ENCODE assay signal across 26 cellular contexts in genomic region chr4:11609751-11610150, GRCh38.
"Had no signal": no experiment of that assay in that cellular context is flagged by ENCODE, and none has a peak within 500 bp of the region (broad histone marks: within the 10 kb centered on the region; RNA-seq: fewer than 3 reads in every experiment).

No MANE protein-coding gene starts in this region.

- ATAC-seq: naive thymus-derived CD8-positive, alpha-beta T cell; natural killer cell treated with Interleukin-12 subunit alpha and Interleukin-12 subunit beta and Interleukin-15 and Interleukin-18, amount 100 ng/mL, for 72 hours; pancreas; right cardiac atrium; right lobe of liver; stimulated activated effector memory CD8-positive, alpha-beta T cell treated with anti-CD3 and anti-CD28 coated beads, Interleukin-12 subunit alpha, Interleukin-12 subunit beta, amount 100 ng/mL, for 72 hours; stimulated activated naive B cell treated with anti-CD40 and anti-IgM and Interleukin-4, amounts not matched to agents 10 μg/mL and 1 μg/mL and 100 μg/mL, for 72 hours; upper lobe of right lung had no signal

- H3K27ac Mint-ChIP-seq: natural killer cell treated with Interleukin-12 subunit alpha and Interleukin-12 subunit beta and Interleukin-15 and Interleukin-18, amount 100 ng/mL, for 72 hours; nephron progenitor cell; stimulated activated effector memory CD8-positive, alpha-beta T cell treated with anti-CD3 and anti-CD28 coated beads, Interleukin-12 subunit alpha, Interleukin-12 subunit beta, amount 100 ng/mL, for 72 hours; stimulated activated naive B cell treated with anti-CD40 and anti-IgM and Interleukin-4, amounts not matched to agents 10 μg/mL and 1 μg/mL and 100 μg/mL, for 72 hours; stimulated activated naive CD8-positive, alpha-beta T cell treated with anti-CD3 and anti-CD28 coated beads, Interleukin-15, Interleukin-2, amounts not matched to agents 100 ng/mL and 50 ng/mL, for 24 hours; type B pancreatic cell had no signal

- DNase-seq: naive thymus-derived CD8-positive, alpha-beta T cell; nephron progenitor cell; nucleus accumbens; pancreas; right cardiac atrium; right lobe of liver; sigmoid colon; stimulated activated CD4-positive, alpha-beta T cell treated with anti-CD3 and anti-CD28 coated beads, Interleukin-15, amount 100 ng/mL, for 24 hours; stimulated activated CD4-positive, alpha-beta T cell treated with anti-CD3 and anti-CD28 coated beads, Interleukin-2, amount 100 ng/mL, for 24 hours; stimulated activated CD4-positive, alpha-beta T cell treated with anti-CD3 and anti-CD28 coated beads, Interleukin-2, amount 100 ng/mL, for 48 hours; stimulated activated CD4-positive, alpha-beta T cell treated with anti-CD3 and anti-CD28 coated beads, Interleukin-4, amount 100 ng/mL, for 24 hours; stimulated activated naive B cell treated with anti-CD40 and anti-IgM and Interleukin-4, amounts not matched to agents 10 μg/mL and 1 μg/mL and 100 μg/mL, for 72 hours; stimulated activated naive CD4-positive, alpha-beta T cell treated with Interleukin-2 at 50 U/mL for 16 hours; stomach; thyroid gland; upper lobe of right lung; uterus had no signal

- H3K36me3 Mint-ChIP-seq: naive thymus-derived CD8-positive, alpha-beta T cell; natural killer cell treated with Interleukin-12 subunit alpha and Interleukin-12 subunit beta and Interleukin-15 and Interleukin-18, amount 100 ng/mL, for 72 hours; stimulated activated effector memory CD8-positive, alpha-beta T cell treated with anti-CD3 and anti-CD28 coated beads, Interleukin-12 subunit alpha, Interleukin-12 subunit beta, amount 100 ng/mL, for 72 hours; stimulated activated naive B cell treated with anti-CD40 and anti-IgM and Interleukin-4, amounts not matched to agents 10 μg/mL and 1 μg/mL and 100 μg/mL, for 72 hours; type B pancreatic cell had no signal

- H3K4me3 Mint-ChIP-seq: naive thymus-derived CD8-positive, alpha-beta T cell; natural killer cell treated with Interleukin-12 subunit alpha and Interleukin-12 subunit beta and Interleukin-15 and Interleukin-18, amount 100 ng/mL, for 72 hours; nephron progenitor cell; neural crest cell; stimulated activated effector memory CD8-positive, alpha-beta T cell treated with anti-CD3 and anti-CD28 coated beads, Interleukin-12 subunit alpha, Interleukin-12 subunit beta, amount 100 ng/mL, for 72 hours; stimulated activated naive B cell treated with anti-CD40 and anti-IgM and Interleukin-4, amounts not matched to agents 10 μg/mL and 1 μg/mL and 100 μg/mL, for 72 hours; stimulated activated naive CD8-positive, alpha-beta T cell treated with anti-CD3 and anti-CD28 coated beads, Interleukin-15, Interleukin-2, amounts not matched to agents 100 ng/mL and 50 ng/mL, for 24 hours; type B pancreatic cell had no signal

- H3K27me3 Mint-ChIP-seq: stimulated activated naive CD8-positive, alpha-beta T cell treated with anti-CD3 and anti-CD28 coated beads, Interleukin-15, Interleukin-2, amounts not matched to agents 100 ng/mL and 50 ng/mL, for 24 hours; type B pancreatic cell had no signal

- H3K9me3 Mint-ChIP-seq: naive thymus-derived CD8-positive, alpha-beta T cell; nephron progenitor cell; neural crest cell; stimulated activated effector memory CD8-positive, alpha-beta T cell treated with anti-CD3 and anti-CD28 coated beads, Interleukin-12 subunit alpha, Interleukin-12 subunit beta, amount 100 ng/mL, for 72 hours; stimulated activated naive B cell treated with anti-CD40 and anti-IgM and Interleukin-4, amounts not matched to agents 10 μg/mL and 1 μg/mL and 100 μg/mL, for 72 hours; stimulated activated naive CD8-positive, alpha-beta T cell treated with anti-CD3 and anti-CD28 coated beads, Interleukin-15, Interleukin-2, amounts not matched to agents 100 ng/mL and 50 ng/mL, for 24 hours; type B pancreatic cell had no signal

- H3K4me1 Mint-ChIP-seq: nephron progenitor cell; neural crest cell; stimulated activated effector memory CD8-positive, alpha-beta T cell treated with anti-CD3 and anti-CD28 coated beads, Interleukin-12 subunit alpha, Interleukin-12 subunit beta, amount 100 ng/mL, for 72 hours; stimulated activated naive B cell treated with anti-CD40 and anti-IgM and Interleukin-4, amounts not matched to agents 10 μg/mL and 1 μg/mL and 100 μg/mL, for 72 hours had no signal

- H3K27ac ChIP-seq: neutrophil, pancreas, prostate gland, right lobe of liver, sigmoid colon, thoracic aorta, thyroid gland, tibial nerve, upper lobe of right lung, uterus had no signal

- H3K4me3 ChIP-seq: pancreas, prostate gland, right lobe of liver, sigmoid colon, stomach, thoracic aorta, thyroid gland, tibial nerve, upper lobe of right lung, uterus had no signal

- H3K36me3 ChIP-seq: neutrophil, pancreas, prostate gland, right lobe of liver, sigmoid colon, stomach, thoracic aorta, thyroid gland, tibial nerve, upper lobe of right lung, uterus had no signal

- H3K4me1 ChIP-seq: prostate gland, right lobe of liver, sigmoid colon, thyroid gland, upper lobe of right lung, uterus had no signal

- H3K27me3 ChIP-seq: neutrophil, pancreas, right lobe of liver, sigmoid colon, stomach, thyroid gland, tibial nerve, upper lobe of right lung, uterus had no signal

- H3K9me3 ChIP-seq: neutrophil, pancreas, prostate gland, right lobe of liver, sigmoid colon, stomach, thoracic aorta, thyroid gland, tibial nerve, upper lobe of right lung, uterus had no signal
